ENCODE assay signal across 22 cellular contexts in the genomic region with DNA sequence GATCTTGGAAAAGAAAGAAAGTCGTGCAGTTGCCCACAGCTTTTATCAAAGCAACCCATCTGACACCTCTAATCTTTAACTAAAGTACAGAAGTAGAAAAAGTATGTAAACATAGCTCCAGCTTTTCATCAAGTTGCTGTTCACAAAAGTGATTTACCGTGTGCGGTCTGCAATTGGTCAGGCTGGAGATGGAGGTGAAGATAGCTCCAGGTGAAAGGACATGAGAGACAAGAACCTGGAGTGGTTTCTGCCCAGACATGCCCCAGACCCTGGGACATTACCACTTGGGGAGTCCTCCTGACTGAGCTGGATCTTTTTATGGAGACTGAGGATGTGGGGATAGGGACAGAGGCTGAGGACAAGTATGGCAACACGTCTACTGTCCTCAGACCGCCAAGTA.
"Had no signal": no experiment of that assay in that cellular context is flagged by ENCODE, and none has a peak within 500 bp of the region (broad histone marks: within the 10 kb centered on the region; RNA-seq: fewer than 3 reads in every experiment).

No MANE protein-coding gene starts in this region.

- DNase-seq: activated CD4-positive, alpha-beta T cell treated with anti-CD3 and anti-CD28 coated beads, Interleukin-2, amount 50 U/mL, for 1 hour; activated CD8-positive, alpha-beta T cell treated with anti-CD3 and anti-CD28 coated beads for 36 hours; activated gamma-delta T cell treated with Interleukin-2 at 50 U/mL for 16 hours; activated naive CD4-positive, alpha-beta T cell treated with anti-CD3 and anti-CD28 coated beads, Interleukin-2, amount 50 U/mL, for 16 hours; activated T-cell treated with anti-CD3 and anti-CD28 coated beads, Interleukin-2, amount 50 U/mL, for 4 hours; amygdala; central memory CD4-positive, alpha-beta T cell; effector memory CD8-positive, alpha-beta T cell; hippocampal formation; kidney; left colon; natural killer cell; right lobe of liver; stimulated activated CD4-positive, alpha-beta T cell treated with anti-CD3 and anti-CD28 coated beads, Interleukin-2, amount 100 ng/mL, for 48 hours; stimulated activated naive CD4-positive, alpha-beta T cell treated with Interleukin-2 at 50 U/mL for 16 hours; T-helper 2 cell; testis; transverse colon had no signal

- H3K27me3 ChIP-seq: gastroesophageal sphincter, right lobe of liver, testis, transverse colon, vagina had no signal

- H3K36me3 ChIP-seq: gastroesophageal sphincter, right lobe of liver, transverse colon, vagina had no signal

- H3K36me3 Mint-ChIP-seq: memory B cell, natural killer cell had no signal

- H3K4me1 Mint-ChIP-seq: activated T-helper 17 cell treated with anti-CD3 and anti-CD28 coated beads, Interleukin-2, amount 50 U/mL, for 72 hours; memory B cell; natural killer cell had no signal

- H3K4me3 ChIP-seq: gastroesophageal sphincter, right lobe of liver, testis, transverse colon, vagina had no signal

- H3K9me3 Mint-ChIP-seq: memory B cell, natural killer cell had no signal

- H3K4me1 ChIP-seq: right lobe of liver had no signal

- H3K27me3 Mint-ChIP-seq: activated T-helper 17 cell treated with anti-CD3 and anti-CD28 coated beads, Interleukin-2, amount 50 U/mL, for 72 hours; effector memory CD8-positive, alpha-beta T cell; memory B cell had no signal

- H3K27ac ChIP-seq: gastroesophageal sphincter, right lobe of liver, testis, transverse colon, vagina had no signal

- H3K27ac Mint-ChIP-seq: activated CD8-positive, alpha-beta T cell treated with anti-CD3 and anti-CD28 coated beads for 36 hours; activated T-helper 17 cell treated with anti-CD3 and anti-CD28 coated beads, Interleukin-2, amount 50 U/mL, for 72 hours; effector memory CD8-positive, alpha-beta T cell; memory B cell; natural killer cell had no signal

- ATAC-seq: activated CD8-positive, alpha-beta T cell treated with anti-CD3 and anti-CD28 coated beads for 36 hours; activated T-cell treated with anti-CD3 and anti-CD28 coated beads, Interleukin-2, amount 50 U/mL, for 4 hours; activated T-helper 17 cell treated with anti-CD3 and anti-CD28 coated beads, Interleukin-2, amount 50 U/mL, for 72 hours; effector memory CD8-positive, alpha-beta T cell; gastroesophageal sphincter; left colon; natural killer cell; right lobe of liver had no signal

- H3K4me3 Mint-ChIP-seq: activated CD8-positive, alpha-beta T cell treated with anti-CD3 and anti-CD28 coated beads for 36 hours; activated T-cell treated with anti-CD3 and anti-CD28 coated beads, Interleukin-2, amount 50 U/mL, for 4 hours; activated T-helper 17 cell treated with anti-CD3 and anti-CD28 coated beads, Interleukin-2, amount 50 U/mL, for 72 hours; effector memory CD8-positive, alpha-beta T cell; memory B cell; natural killer cell had no signal

- H3K9me3 ChIP-seq: gastroesophageal sphincter, right lobe of liver, testis, transverse colon, vagina had no signal
